25 cellular contexts compared by ENCODE assay signal in the genomic region with DNA sequence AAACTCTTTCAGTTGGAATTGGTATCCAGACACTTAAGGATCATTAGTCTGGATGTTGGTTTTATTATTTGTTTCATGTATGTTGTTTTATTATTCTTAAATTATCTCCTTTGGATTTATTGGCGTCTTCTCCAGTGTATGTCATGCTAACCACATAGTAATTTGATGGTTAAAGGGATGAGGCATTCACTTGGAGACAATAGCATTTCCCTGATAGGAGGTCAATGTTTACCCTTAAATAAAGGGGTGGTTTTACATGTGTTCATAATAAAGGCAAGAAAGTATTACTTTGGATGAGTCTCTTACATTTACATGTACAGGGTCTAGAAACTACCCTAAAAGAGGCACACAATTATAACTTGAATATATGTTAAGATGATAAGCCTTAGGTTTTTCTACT.
"Had no signal": no experiment of that assay in that cellular context is flagged by ENCODE, and none has a peak within 500 bp of the region (broad histone marks: within the 10 kb centered on the region; RNA-seq: fewer than 3 reads in every experiment).

No MANE protein-coding gene starts in this region.

- H3K27me3 ChIP-seq: adrenal gland had no signal

- H3K36me3 ChIP-seq: adrenal gland had no signal

- H3K9me3 ChIP-seq: adrenal gland had no signal

- H3K4me1 Mint-ChIP-seq: activated CD4-positive, alpha-beta T cell treated with anti-CD3 and anti-CD28 coated beads for 36 hours; activated naive CD8-positive, alpha-beta T cell treated with anti-CD3 and anti-CD28 coated beads, Interleukin-2, amount 10 ng/mL, durations not matched to agents 7 days and 5 days; T-cell had no signal

- ATAC-seq: activated CD4-positive, alpha-beta T cell treated with anti-CD3 and anti-CD28 coated beads for 36 hours; activated CD8-positive, alpha-beta T cell treated with anti-CD3 and anti-CD28 coated beads for 36 hours; activated T-cell treated with anti-CD3 and anti-CD28 coated beads, Interleukin-2, amount 50 U/mL, for 72 hours; Panc1; Right ventricle myocardium inferior; T-cell had no signal

- H3K27me3 Mint-ChIP-seq: activated CD4-positive, alpha-beta T cell treated with anti-CD3 and anti-CD28 coated beads for 36 hours; activated CD8-positive, alpha-beta T cell treated with anti-CD3 and anti-CD28 coated beads for 36 hours had no signal

- H3K9me3 Mint-ChIP-seq: activated CD8-positive, alpha-beta T cell treated with anti-CD3 and anti-CD28 coated beads for 36 hours; activated naive CD8-positive, alpha-beta T cell treated with anti-CD3 and anti-CD28 coated beads, Interleukin-2, amount 10 ng/mL, durations not matched to agents 7 days and 5 days; activated T-cell treated with anti-CD3 and anti-CD28 coated beads, Interleukin-2, amount 50 U/mL, for 72 hours; activated T-helper 2 cell treated with anti-CD3 and anti-CD28 coated beads, Interferon-gamma antibody, Interleukin-2, Interleukin-4, amounts not matched to agents 10 μg/mL and 5 μg/mL and 100 μg/mL, durations not matched to agents 14 hours and 24 hours and 36 hours; T-cell had no signal

- H3K27ac ChIP-seq: adrenal gland, SK-N-MC, VCaP had no signal

- FAIRE-seq: TTC549 had no signal

- H3K27ac Mint-ChIP-seq: activated CD4-positive, alpha-beta T cell treated with anti-CD3 and anti-CD28 coated beads for 36 hours; activated CD8-positive, alpha-beta T cell treated with anti-CD3 and anti-CD28 coated beads for 36 hours; activated naive CD8-positive, alpha-beta T cell treated with anti-CD3 and anti-CD28 coated beads, Interleukin-2, amount 10 ng/mL, durations not matched to agents 7 days and 5 days; activated T-cell treated with anti-CD3 and anti-CD28 coated beads, Interleukin-2, amount 50 U/mL, for 72 hours; activated T-helper 2 cell treated with anti-CD3 and anti-CD28 coated beads, Interferon-gamma antibody, Interleukin-2, Interleukin-4, amounts not matched to agents 10 μg/mL and 5 μg/mL and 100 μg/mL, durations not matched to agents 14 hours and 24 hours and 36 hours; T-cell had no signal

- H3K4me3 Mint-ChIP-seq: activated CD4-positive, alpha-beta T cell treated with anti-CD3 and anti-CD28 coated beads for 36 hours; activated CD8-positive, alpha-beta T cell treated with anti-CD3 and anti-CD28 coated beads for 36 hours; activated naive CD8-positive, alpha-beta T cell treated with anti-CD3 and anti-CD28 coated beads, Interleukin-2, amount 10 ng/mL, durations not matched to agents 7 days and 5 days; activated T-cell treated with anti-CD3 and anti-CD28 coated beads, Interleukin-2, amount 50 U/mL, for 72 hours; T-cell had no signal

- H3K36me3 Mint-ChIP-seq: activated naive CD8-positive, alpha-beta T cell treated with anti-CD3 and anti-CD28 coated beads, Interleukin-2, amount 10 ng/mL, durations not matched to agents 7 days and 5 days; T-cell had no signal

- DNase-seq: activated CD4-positive, alpha-beta T cell treated with anti-CD3 and anti-CD28 coated beads for 36 hours; activated CD4-positive, CD25-positive, alpha-beta regulatory T cell; activated CD8-positive, alpha-beta memory T cell treated with anti-CD3 and anti-CD28 coated beads, Interleukin-2, amount 50 U/mL, for 4 hours; activated CD8-positive, alpha-beta T cell treated with anti-CD3 and anti-CD28 coated beads for 36 hours; activated gamma-delta T cell treated with Interleukin-2 at 50 U/mL for 16 hours; activated naive CD4-positive, alpha-beta T cell treated with anti-CD3 and anti-CD28 coated beads, Interleukin-2, amount 50 U/mL, for 16 hours; activated naive CD8-positive, alpha-beta T cell treated with anti-CD3 and anti-CD28 coated beads, Interleukin-2, amount 10 ng/mL, durations not matched to agents 7 days and 5 days; activated T-cell treated with anti-CD3 and anti-CD28 coated beads, Interleukin-2, amount 50 U/mL, for 72 hours; adrenal gland; anterior cingulate cortex; NCI-H1105 treated with DMSO at 0.1 percent for 48 hours; NCI-H1436 treated with DMSO at 0.1 percent for 48 hours; NCI-H187; NCI-H2081; NCI-H510A treated with DMSO at 0.1 percent for 48 hours; RPMI8226; T-cell; T-helper 2 cell; T1000 had no signal

- H3K4me3 ChIP-seq: adrenal gland, SK-N-MC had no signal

- H3K4me1 ChIP-seq: adrenal gland had no signal
